ENCODE assay signal across 8 cellular contexts in the genomic region with DNA sequence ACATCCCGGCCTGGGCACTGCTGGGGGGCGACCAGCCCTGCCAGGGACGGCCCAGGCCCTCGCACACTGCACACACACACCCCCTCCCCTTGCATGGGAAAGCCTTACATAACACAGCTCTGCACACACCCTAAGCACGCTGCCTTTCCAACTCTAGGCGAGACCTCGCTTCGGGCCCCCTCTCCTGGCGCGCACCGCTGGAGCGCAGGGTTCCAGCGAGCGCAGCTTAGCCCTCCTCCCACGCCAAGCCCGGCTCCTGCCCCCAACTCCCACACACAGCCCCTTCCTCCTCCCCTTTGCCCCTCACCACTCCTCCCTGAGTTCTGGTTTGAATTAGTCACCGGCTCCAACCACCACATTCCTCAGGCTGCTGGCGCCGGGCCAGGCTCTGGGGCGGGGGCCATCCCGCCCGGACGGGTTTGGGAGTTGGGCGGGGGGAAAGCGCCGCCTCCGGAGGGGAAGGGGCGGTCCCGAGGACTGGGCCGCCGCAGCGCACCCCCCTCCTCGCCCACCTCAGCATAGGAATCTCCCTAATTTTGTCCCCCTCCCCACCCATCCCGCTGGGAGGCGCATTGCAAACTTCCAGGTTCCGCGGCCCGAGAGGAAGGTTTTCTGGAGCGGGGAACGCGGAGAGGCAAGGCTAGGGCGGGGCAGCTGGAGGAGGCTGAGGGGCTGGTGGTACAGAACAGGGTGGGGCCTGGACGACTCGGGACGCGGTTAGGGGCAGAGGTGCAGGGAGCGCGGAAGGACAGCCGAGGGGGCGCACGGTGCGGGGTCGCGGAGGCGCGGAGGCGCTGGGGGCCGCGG. TPM values are rescaled to one million over a fixed set of nuclear protein-coding genes. Genes with fewer than 3 reads are reported as not detected.
DNase-seq lines count a peak whose midpoint lies in the region; ATAC-seq and TF ChIP-seq lines count a peak whose summit lies in the region.

No MANE protein-coding gene starts in this region.

- POLR2A ChIA-PET in activated B cell treated with CpG ODN at 0.5 μM for 24 hours (lab: Charles Lee) = interaction anchor here (0.7 to 10.1 kb wide), 11 partner anchors 7 to 311 kb away, joined by 3 to 183 read pairs (median 18); partner anchors contain the start of genes EEF1G, HNRNPUL2 and TUT1

- peak overlapping the region; percentile 97 for H3K27ac Mint-ChIP-seq in activated B cell treated with CpG ODN at 0.5 μM for 24 hours

- H3K36me3 Mint-ChIP-seq in activated B cell treated with CpG ODN at 0.5 μM for 24 hours (ENCODE audit: low read depth) = peaks cover 8% of the 10 kb centered on the region

- TF ChIP-seq CTCF in LNCaP clone FGC (IDR thresholded peaks at IDR 0.05; ENCODE audit: control insufficient read depth, extremely low read depth, insufficient read depth) (no peak), activated B cell treated with CpG ODN at 0.5 μM for 24 hours (IDR thresholded peaks at IDR 0.05) (no peak)

- DNase-seq in Caki2 (ENCODE audit: low read depth) = peak; percentile 91
- DNase-seq in LNCaP clone FGC (ENCODE audit: low read depth) = no peak
- DNase-seq in activated B cell treated with CpG ODN at 0.5 μM for 24 hours = peak; percentile 58
- peak; percentile 86 for DNase-seq in dedifferentiated amniotic fluid mesenchymal stem cell (ENCODE audit: extremely low spot score)
- DNase-seq in left kidney (ENCODE audit: low read depth, low spot score) = peak; percentile 95
- peak in 2 of 3 experiments; percentile 61 to 63 for DNase-seq in stimulated activated CD4-positive, alpha-beta T cell treated with anti-CD3 and anti-CD28 coated beads, TNF-alpha, amount 100 ng/mL, for 4 hours (ENCODE audit: low read depth in 3 of 3)

- no peaks in the 10 kb centered on the region for H3K9me3 Mint-ChIP-seq in activated B cell treated with CpG ODN at 0.5 μM for 24 hours

- CTCF ChIA-PET in activated B cell treated with CpG ODN at 0.5 μM for 24 hours (lab: Charles Lee) = interaction anchor here (0.6 to 11.6 kb wide), 4 partner anchors 11 to 122 kb away, joined by 3 to 192 read pairs (median 83); partner anchors contain the start of gene TUT1

- H3K4me3 ChIP-seq in LNCaP clone FGC (ENCODE audit: low read depth, low read length) = peak overlapping the region; percentile 83

- H3K4me1 Mint-ChIP-seq in activated B cell treated with CpG ODN at 0.5 μM for 24 hours = peaks cover 64% of the 10 kb centered on the region

- intact Hi-C loops in activated B cell treated with CpG ODN at 0.5 μM for 24 hours (cut with micrococcal nuclease) = loop anchor here (1.0 kb wide), 1 partner anchor 10 kb away; no protein-coding TSS in a partner anchor

- H3K4me3 Mint-ChIP-seq in activated B cell treated with CpG ODN at 0.5 μM for 24 hours = peak overlapping the region; percentile 95

- H3K27me3 Mint-ChIP-seq in activated B cell treated with CpG ODN at 0.5 μM for 24 hours = no peaks in the 10 kb centered on the region

- in situ Hi-C loops in Caki2 (cut with HindIII; ENCODE audit: low pct_unique_long_range_greater_than_20kb, low sequenced_read_pairs) = no loop called here

- ATAC-seq in activated B cell treated with CpG ODN at 0.5 μM for 24 hours (ENCODE audit: low read depth) = peak; percentile 15
- ATAC-seq in GM21619 (IDR thresholded peaks at IDR 0.05; ENCODE audit: unreplicated experiment) = no peak
- no peak for ATAC-seq in HG03460 (IDR thresholded peaks at IDR 0.05; ENCODE audit: unreplicated experiment)

RNA-seq across cellular contexts. Expression of gene AHNAK, which starts 1.0 kb away (rescaled TPM):
- total RNA-seq in Caki2 (2014; rRNA removed; shearing (Covaris generic); ENCODE audit: low replicate concordance) = 141 and 188 TPM in 2 replicates
- total RNA-seq in activated B cell treated with CpG ODN at 0.5 μM for 24 hours = 246 and 248 TPM in 2 replicates

RNA-seq across cellular contexts. Expression of gene EEF1G, which starts 28.1 kb away (rescaled TPM):
- 2,603 and 2,794 TPM in 2 replicates for total RNA-seq in Caki2 (2014; rRNA removed; shearing (Covaris generic); ENCODE audit: low replicate concordance)
- 2,373 and 2,524 TPM in 2 replicates for total RNA-seq in activated B cell treated with CpG ODN at 0.5 μM for 24 hours

RNA-seq across cellular contexts. Expression of gene TUT1, which starts 45.7 kb away (rescaled TPM):
- total RNA-seq in Caki2 (2014; rRNA removed; shearing (Covaris generic); ENCODE audit: low replicate concordance) = 11.7 and 14.2 TPM in 2 replicates
- total RNA-seq in activated B cell treated with CpG ODN at 0.5 μM for 24 hours = 27.8 and 30.9 TPM in 2 replicates

RNA-seq across cellular contexts. Expression of gene MTA2, which starts 56.0 kb away (rescaled TPM):
- 87.5 and 107 TPM in 2 replicates for total RNA-seq in Caki2 (2014; rRNA removed; shearing (Covaris generic); ENCODE audit: low replicate concordance)
- total RNA-seq in activated B cell treated with CpG ODN at 0.5 μM for 24 hours = 170 and 175 TPM in 2 replicates
